Comparison of ENCODE assay signal across 11 cellular contexts in the genomic region with DNA sequence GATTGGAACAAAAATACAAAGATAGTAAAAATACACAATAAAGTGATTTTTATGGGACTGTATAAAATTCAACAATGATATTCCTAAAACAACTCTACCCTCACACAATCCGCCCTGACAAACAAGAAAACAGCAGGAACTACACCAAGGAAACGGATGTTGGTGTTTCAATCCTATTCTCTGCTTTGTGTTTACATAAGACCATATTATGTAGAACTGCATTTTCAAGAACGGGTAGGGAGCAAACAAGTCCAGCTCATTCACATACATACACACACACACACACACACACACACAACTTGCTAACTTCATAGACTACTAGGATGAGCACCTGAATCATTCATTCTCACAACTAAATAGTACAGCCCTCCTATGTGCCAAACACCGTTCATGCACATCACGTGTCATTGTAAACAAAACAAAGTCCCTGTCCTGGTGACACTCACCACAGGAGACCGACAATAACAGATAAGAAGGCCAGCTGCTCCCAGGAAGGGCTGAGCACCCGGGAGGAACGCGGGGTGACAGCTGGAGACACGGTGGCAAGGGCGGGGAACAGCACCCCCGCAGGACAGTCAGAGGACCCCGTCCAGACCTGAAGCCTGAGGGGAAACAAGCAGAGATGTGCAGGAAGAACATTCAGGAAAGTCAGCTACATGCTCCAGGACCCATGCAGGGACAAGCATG.
A peak's percentile ranks its signal among the peaks of the same experiment; 100 is the strongest.
DNase-seq lines count a peak whose midpoint lies in the region; ATAC-seq and TF ChIP-seq lines count a peak whose summit lies in the region.
"Had no signal": no experiment of that assay in that cellular context is flagged by ENCODE, and none has a peak within 500 bp of the region (broad histone marks: within the 10 kb centered on the region; RNA-seq: fewer than 3 reads in every experiment).

No MANE protein-coding gene starts in this region.

- H3K4me3 ChIP-seq in retinal pigment epithelial cell (ENCODE audit: low read length) = no peak overlapping the region

- no peak for TF ChIP-seq POLR2A in GM18505 (IDR thresholded peaks at IDR 0.05; ENCODE audit: borderline replicate concordance, extremely low read depth, insufficient read depth, insufficient read length)

- no peak for ATAC-seq in GM18505 (IDR thresholded peaks at IDR 0.05; ENCODE audit: unreplicated experiment)

- TF ChIP-seq CTCF in retinal pigment epithelial cell (conservative IDR thresholded peaks at IDR 0.05; ENCODE audit: low read depth, low read length) = peak; percentile 21

- DNase-seq in NCI-H524 (lab: John Stamatoyannopoulos, UW) (peak; percentile 2 to 54), NCI-H524 treated with DMSO at 0.1 percent for 48 hours (lab: John Stamatoyannopoulos, UW) (no peak), NCI-H2029 treated with DMSO at 0.1 percent for 48 hours (lab: John Stamatoyannopoulos, UW) (peak; percentile 35), ecto neural progenitor cell (ENCODE audit: low spot score) (peak; percentile 43), retinal pigment epithelial cell (ENCODE audit: low read depth) (no peak), SKM-1 treated with dmso at 0.1 percent for 144 hours (lab: John Stamatoyannopoulos, UW; ENCODE audit: unreplicated experiment) (no peak)
- no peak for DNase-seq in stimulated activated naive CD4-positive, alpha-beta T cell (lab: John Stamatoyannopoulos, UW)
- DNase-seq: ACHN, NCI-H446 treated with DMSO at 0.1 percent for 48 hours, T-helper 1 cell had no signal

Comparison
In these comparisons a context has a peak if more than half of its experiments do, and no peak if none do; other contexts are left out.
1. DNase-seq: peak in NCI-H524 (2 of 2), NCI-H2029 treated with DMSO at 0.1 percent for 48 hours (single experiment) and ecto neural progenitor cell (single experiment); none in NCI-H524 treated with DMSO at 0.1 percent for 48 hours (single experiment), retinal pigment epithelial cell (single experiment), stimulated activated naive CD4-positive, alpha-beta T cell (0 of 6) and SKM-1 treated with dmso at 0.1 percent for 144 hours (single experiment).